ENCODE assay signal across 9 cellular contexts in genomic region chr6:217048-217659, GRCh38.
DNase-seq lines count a peak whose midpoint lies in the region; ATAC-seq, FAIRE-seq and TF ChIP-seq lines count a peak whose summit lies in the region.
"Had no signal": no experiment of that assay in that cellular context is flagged by ENCODE, and none has a peak within 500 bp of the region (broad histone marks: within the 10 kb centered on the region; RNA-seq: fewer than 3 reads in every experiment).

No MANE protein-coding gene starts in this region.

- H3K27me3 Mint-ChIP-seq in activated T-helper 17 cell treated with anti-CD3 and anti-CD28 coated beads, Interleukin-2, amount 50 U/mL, for 72 hours, result peaks cover 11% of the 10 kb centered on the region

- no peak overlapping the region for H3K9ac ChIP-seq in HepG2 (ENCODE audit: insufficient read depth, low read depth, low read length)

- peak; percentile 51 for TF ChIP-seq RAD21 in HepG2 (CRISPR knock-in tag; IDR thresholded peaks at IDR 0.05)

- H3K27ac ChIP-seq in HEK293 (ENCODE audit: extremely low read depth, low read depth, low read length), result no peak overlapping the region
- no peak overlapping the region for H3K27ac ChIP-seq in HepG2 (ENCODE audit: extremely low read length, insufficient read depth, low read length)
- H3K27ac ChIP-seq in substantia nigra (ENCODE audit: low read depth, low read length, poor library complexity, severe bottlenecking), result no peak overlapping the region
- H3K27ac ChIP-seq: skin epidermis had no signal

- H3K4me1 ChIP-seq in HEK293 (ENCODE audit: control insufficient read depth, insufficient read depth, low read length), result no peaks in the 10 kb centered on the region
- H3K4me1 ChIP-seq in HepG2 (ENCODE audit: insufficient read depth, low read length), result peaks cover 37% of the 10 kb centered on the region

- no peak overlapping the region for H3K4me3 ChIP-seq in AG10803 (ENCODE audit: low read length)
- no peak overlapping the region for H3K4me3 ChIP-seq in HEK293 (ENCODE audit: low read depth, low read length)
- H3K4me3 ChIP-seq in HepG2 (replicated peaks in 1 of 3; ENCODE audit: insufficient read depth in 1 of 3, low read depth in 2 of 3, low read length in 3 of 3), result no peak overlapping the region
- H3K4me3 ChIP-seq: skin epidermis had no signal

- H4K20me1 ChIP-seq in HepG2 (ENCODE audit: insufficient read depth, low read length), result no peaks in the 10 kb centered on the region

- no peak overlapping the region for H2AFZ ChIP-seq in HepG2 (ENCODE audit: low read length)

- DNase-seq in AG10803 (ENCODE audit: low read depth) (no peak), HepG2 (ENCODE audit: low spot score) (peak; percentile 34), substantia nigra (lab: John Stamatoyannopoulos, UW) (no peak), SK-N-DZ (ENCODE audit: low spot score) (no peak), occipital lobe (lab: John Stamatoyannopoulos, UW) (no peak)

- H3K4me1 Mint-ChIP-seq in activated T-helper 17 cell treated with anti-CD3 and anti-CD28 coated beads, Interleukin-2, amount 50 U/mL, for 72 hours, result peaks cover 45% of the 10 kb centered on the region

- H3K36me3 ChIP-seq in HEK293 (ENCODE audit: control insufficient read depth in 2 of 2, insufficient read depth in 1 of 2, low read length in 2 of 2), result no peaks in the 10 kb centered on the region
- H3K36me3 ChIP-seq in HepG2 (replicated peaks in 1 of 2; ENCODE audit: control insufficient read depth in 1 of 2, insufficient read depth in 2 of 2, low read length in 2 of 2), result no peaks in the 10 kb centered on the region

- no peaks in the 10 kb centered on the region for H3K36me3 Mint-ChIP-seq in activated T-helper 17 cell treated with anti-CD3 and anti-CD28 coated beads, Interleukin-2, amount 50 U/mL, for 72 hours (ENCODE audit: low read depth)

- in situ Hi-C loops in HepG2 (cut with HindIII; ENCODE audit: extremely low pct_ligation_motif_present, low pct_unique_long_range_greater_than_20kb), result no loop called here

- H3K27ac Mint-ChIP-seq in activated T-helper 17 cell treated with anti-CD3 and anti-CD28 coated beads, Interleukin-2, amount 50 U/mL, for 72 hours, result peak overlapping the region; percentile 1

- POLR2A ChIA-PET in HEK293 (lab: Yijun Ruan, JAX), result no interaction called here
- POLR2A ChIA-PET in HepG2 (lab: Yijun Ruan, JAX), result interaction anchor here (0.9 to 1.5 kb wide), 2 partner anchors 9 to 205 kb away, joined by 3 read pairs; no protein-coding TSS in a partner anchor

- H3K4me2 ChIP-seq in HepG2 (ENCODE audit: low read depth, low read length), result no peak overlapping the region

- TF ChIP-seq EP300 in HepG2 (IDR thresholded peaks at IDR 0.05; ENCODE audit: low read depth in 2 of 2, low read length in 2 of 2), result no peak
- TF ChIP-seq EP300 in HepG2 (CRISPR knock-in tag; IDR thresholded peaks at IDR 0.05; ENCODE audit: borderline replicate concordance), result no peak; the same call in 1 of the 2 replicates

- H3K9me3 ChIP-seq in HEK293 (ENCODE audit: control insufficient read depth, insufficient read depth, low read depth, low read length) (no peaks in the 10 kb centered on the region), HepG2 (ENCODE audit: low read length) (peaks cover 10% of the 10 kb centered on the region; the same call in 1 of the 2 replicates)

- intact Hi-C loops in HepG2 (cut with micrococcal nuclease; ENCODE audit: unreplicated experiment), result no loop called here

- no peak for FAIRE-seq in HepG2 (lab: Jason Lieb, UNC)

- CTCF ChIA-PET in HEK293 (lab: Yijun Ruan, JAX), result interaction anchor here (0.6 to 1.7 kb wide), 11 partner anchors 9 to 1217 kb away, joined by 3 to 9 read pairs (median 3); no protein-coding TSS in a partner anchor
- CTCF ChIA-PET in HepG2 (lab: Yijun Ruan, JAX; ENCODE audit: low intra/inter-chr PET ratio, low total read pairs), result no interaction called here

- no peak for TF ChIP-seq POLR2A in HepG2 (IDR thresholded peaks at IDR 0.05; ENCODE audit: insufficient read depth in 1 of 2, low read depth in 2 of 2, low read length in 2 of 2)

- no peaks in the 10 kb centered on the region for H3K9me3 Mint-ChIP-seq in activated T-helper 17 cell treated with anti-CD3 and anti-CD28 coated beads, Interleukin-2, amount 50 U/mL, for 72 hours

- H3K27me3 ChIP-seq in HepG2 (ENCODE audit: control insufficient read depth in 1 of 2, insufficient read depth in 2 of 2, low read length in 2 of 2), result peaks cover 0 to 4% of the 10 kb centered on the region in 2 experiments; a peak in 1 of 5 replicates

- no peak overlapping the region for H3K4me3 Mint-ChIP-seq in activated T-helper 17 cell treated with anti-CD3 and anti-CD28 coated beads, Interleukin-2, amount 50 U/mL, for 72 hours

- no TSS peak for BruUV-seq in HepG2 (replicated peaks; lab: Mats Ljungman, UMichigan)

- H3K79me2 ChIP-seq in HepG2 (ENCODE audit: insufficient read depth, low read length), result no peaks in the 10 kb centered on the region

- TF ChIP-seq CTCF in AG10803 (conservative IDR thresholded peaks at IDR 0.05; ENCODE audit: low read length) (peak; percentile 40), HEK293 (tag by site-specific recombination; IDR thresholded peaks at IDR 0.05) (no peak), HepG2 (CRISPR knock-in tag; IDR thresholded peaks at IDR 0.05) (peak; percentile 77)

- peak; percentile 21 for ATAC-seq in activated T-helper 17 cell treated with anti-CD3 and anti-CD28 coated beads, Interleukin-2, amount 50 U/mL, for 72 hours (replicated peaks)
- ATAC-seq in HepG2 (peak; percentile 65), GM18511 (IDR thresholded peaks at IDR 0.05; ENCODE audit: unreplicated experiment) (no peak)

- WGBS in HepG2 (ENCODE audit: low lambda C conversion rate), result 86% methylated on average over 12 of the region's 12 CpGs

TF ChIP-seq in HEK293, 187 proteins besides CTCF, POLR2A, EP300 and RAD21:
- TF ChIP-seq ZNF10 (tag by site-specific recombination; IDR thresholded peaks at IDR 0.05) (peak; percentile 48; the same call in 1 of the 2 replicates), PRDM6 (tag by site-specific recombination; IDR thresholded peaks at IDR 0.05) (no peak), HOXA7 (CRISPR knock-in tag; IDR thresholded peaks at IDR 0.05; ENCODE audit: borderline replicate concordance) (no peak)

TF ChIP-seq in HepG2, 621 proteins besides CTCF, POLR2A, EP300 and RAD21 (continues in another document):
- peak; percentile 60 for TF ChIP-seq STAG1 (CRISPR knock-in tag; IDR thresholded peaks at IDR 0.05)
- no peak for TF ChIP-seq DR1 (CRISPR knock-in tag; IDR thresholded peaks at IDR 0.05)
- TF ChIP-seq PCBP1 (IDR thresholded peaks at IDR 0.05; ENCODE audit: borderline replicate concordance, low read depth, low read length), result 0 out of 2 replicates have a peak, but pooled peaks have one; percentile 42
- TF ChIP-seq BRCA1 (CRISPR knock-in tag; IDR thresholded peaks at IDR 0.05), result no peak
- TF ChIP-seq ZNF577 (CRISPR knock-in tag; IDR thresholded peaks at IDR 0.05; ENCODE audit: borderline replicate concordance, low read depth), result no peak
- peak; percentile 75; the same call in 1 of the 2 replicates for TF ChIP-seq EHMT2 (IDR thresholded peaks at IDR 0.05; ENCODE audit: borderline replicate concordance, low read depth, low read length)
- no peak for TF ChIP-seq ZNF263 (CRISPR knock-in tag; IDR thresholded peaks at IDR 0.05)
- peak; percentile 85 for TF ChIP-seq ZMYM4 (CRISPR knock-in tag; IDR thresholded peaks at IDR 0.05)
- no peak for TF ChIP-seq ZNF232 (CRISPR knock-in tag; IDR thresholded peaks at IDR 0.05; ENCODE audit: borderline replicate concordance)
- TF ChIP-seq ZBTB20 (CRISPR knock-in tag; IDR thresholded peaks at IDR 0.05; ENCODE audit: borderline replicate concordance, low read depth), result no peak
- TF ChIP-seq, protein P1, sequence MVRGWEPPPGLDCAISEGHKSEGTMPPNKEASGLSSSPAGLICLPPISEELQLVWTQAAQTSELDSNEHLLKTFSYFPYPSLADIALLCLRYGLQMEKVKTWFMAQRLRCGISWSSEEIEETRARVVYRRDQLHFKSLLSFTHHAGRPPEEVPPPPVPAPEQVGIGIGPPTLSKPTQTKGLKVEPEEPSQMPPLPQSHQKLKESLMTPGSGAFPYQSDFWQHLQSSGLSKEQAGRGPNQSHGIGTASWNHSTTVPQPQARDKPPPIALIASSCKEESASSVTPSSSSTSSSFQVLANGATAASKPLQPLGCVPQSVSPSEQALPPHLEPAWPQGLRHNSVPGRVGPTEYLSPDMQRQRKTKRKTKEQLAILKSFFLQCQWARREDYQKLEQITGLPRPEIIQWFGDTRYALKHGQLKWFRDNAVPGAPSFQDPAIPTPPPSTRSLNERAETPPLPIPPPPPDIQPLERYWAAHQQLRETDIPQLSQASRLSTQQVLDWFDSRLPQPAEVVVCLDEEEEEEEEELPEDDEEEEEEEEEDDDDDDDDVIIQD (CRISPR knock-in tag; IDR thresholded peaks at IDR 0.05; ENCODE audit: low read depth), result no peak
- TF ChIP-seq RFXANK (CRISPR knock-in tag; IDR thresholded peaks at IDR 0.05), result no peak
- no peak for TF ChIP-seq ISL2 (CRISPR knock-in tag; IDR thresholded peaks at IDR 0.05)
- TF ChIP-seq HOXA5 (CRISPR knock-in tag; IDR thresholded peaks at IDR 0.05), result peak; percentile 37; the same call in 1 of the 2 replicates
- TF ChIP-seq, protein P2, sequence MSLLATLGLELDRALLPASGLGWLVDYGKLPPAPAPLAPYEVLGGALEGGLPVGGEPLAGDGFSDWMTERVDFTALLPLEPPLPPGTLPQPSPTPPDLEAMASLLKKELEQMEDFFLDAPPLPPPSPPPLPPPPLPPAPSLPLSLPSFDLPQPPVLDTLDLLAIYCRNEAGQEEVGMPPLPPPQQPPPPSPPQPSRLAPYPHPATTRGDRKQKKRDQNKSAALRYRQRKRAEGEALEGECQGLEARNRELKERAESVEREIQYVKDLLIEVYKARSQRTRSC (CRISPR knock-in tag; IDR thresholded peaks at IDR 0.05; ENCODE audit: low read depth), result 0 out of 2 replicates have a peak, but pooled peaks have one; percentile 38
- no peak for TF ChIP-seq SMAD3 (CRISPR knock-in tag; IDR thresholded peaks at IDR 0.05)
- TF ChIP-seq, protein P3, sequence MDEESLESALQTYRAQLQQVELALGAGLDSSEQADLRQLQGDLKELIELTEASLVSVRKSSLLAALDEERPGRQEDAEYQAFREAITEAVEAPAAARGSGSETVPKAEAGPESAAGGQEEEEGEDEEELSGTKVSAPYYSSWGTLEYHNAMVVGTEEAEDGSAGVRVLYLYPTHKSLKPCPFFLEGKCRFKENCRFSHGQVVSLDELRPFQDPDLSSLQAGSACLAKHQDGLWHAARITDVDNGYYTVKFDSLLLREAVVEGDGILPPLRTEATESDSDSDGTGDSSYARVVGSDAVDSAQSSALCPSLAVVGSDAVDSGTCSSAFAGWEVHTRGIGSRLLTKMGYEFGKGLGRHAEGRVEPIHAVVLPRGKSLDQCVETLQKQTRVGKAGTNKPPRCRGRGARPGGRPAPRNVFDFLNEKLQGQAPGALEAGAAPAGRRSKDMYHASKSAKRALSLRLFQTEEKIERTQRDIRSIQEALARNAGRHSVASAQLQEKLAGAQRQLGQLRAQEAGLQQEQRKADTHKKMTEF (CRISPR knock-in tag; IDR thresholded peaks at IDR 0.05), result 0 out of 2 replicates have a peak, but pooled peaks have one; percentile 16
- no peak for TF ChIP-seq ZNF737 (CRISPR knock-in tag; IDR thresholded peaks at IDR 0.05; ENCODE audit: borderline replicate concordance)
- TF ChIP-seq BCL6 (CRISPR knock-in tag; IDR thresholded peaks at IDR 0.05), result no peak
- no peak for TF ChIP-seq HDAC2 (CRISPR knock-in tag; IDR thresholded peaks at IDR 0.05)
